8 cellular contexts compared by ENCODE assay signal in genomic region chr1:1397839-1398523, GRCh38. TPM values are rescaled to one million over a fixed set of nuclear protein-coding genes. Genes with fewer than 3 reads are reported as not detected.
DNase-seq lines count a peak whose midpoint lies in the region; ATAC-seq and TF ChIP-seq lines count a peak whose summit lies in the region.

No MANE protein-coding gene starts in this region.

- 47 to 51% methylated on average over 19 of the region's 19 CpGs for WGBS in heart right ventricle, 2 donors
- 47 to 59% methylated on average over 18 to 19 of the region's 19 CpGs for WGBS in upper lobe of left lung, 2 donors

- no peak for TF ChIP-seq POLR2A in upper lobe of left lung (IDR thresholded peaks at IDR 0.05)

- no peaks in the 10 kb centered on the region for H3K27me3 ChIP-seq in heart right ventricle
- H3K27me3 ChIP-seq in upper lobe of left lung: no peaks in the 10 kb centered on the region

- H3K27me3 Mint-ChIP-seq in activated naive CD8-positive, alpha-beta T cell: no peaks in the 10 kb centered on the region

- H3K36me3 ChIP-seq in heart right ventricle: peaks cover 1 to 78% (median 53%) of the 10 kb centered on the region in 9 donors
- H3K36me3 ChIP-seq in upper lobe of left lung: peaks cover 30 to 70% (median 57%) of the 10 kb centered on the region in 4 donors

- no peaks in the 10 kb centered on the region for H3K9me3 ChIP-seq in heart right ventricle
- no peaks in the 10 kb centered on the region for H3K9me3 ChIP-seq in upper lobe of left lung

- peak overlapping the region; percentile 90 for H3K27ac Mint-ChIP-seq in activated naive CD8-positive, alpha-beta T cell

- H3K4me3 Mint-ChIP-seq in activated naive CD8-positive, alpha-beta T cell: peak overlapping the region; percentile 96

- intact Hi-C loops in heart right ventricle (cut with DNase I): loop anchor here in 1 of 10 donors (5.0 kb wide), 1 partner anchor 44 kb away; no protein-coding TSS in a partner anchor
- intact Hi-C loops in cardiac septum (cut with DNase I): loop anchor here (5.0 kb wide), 1 partner anchor 44 kb away; no protein-coding TSS in a partner anchor

- no peak for TF ChIP-seq EP300 in upper lobe of left lung (IDR thresholded peaks at IDR 0.05)

- no peaks in the 10 kb centered on the region for H3K36me3 Mint-ChIP-seq in activated naive CD8-positive, alpha-beta T cell

- H3K27ac ChIP-seq in heart right ventricle (peak overlapping the region in 8 of 10 donors; percentile 87 to 98 (median 94)), upper lobe of left lung (peak overlapping the region in 3 of 4 donors; percentile 90 to 93 (median 93))

- peaks cover 13 to 67% (median 43%) of the 10 kb centered on the region in 9 donors for H3K4me1 ChIP-seq in heart right ventricle
- H3K4me1 ChIP-seq in upper lobe of left lung: peaks cover 24 to 47% (median 27%) of the 10 kb centered on the region in 4 donors

- peaks cover 42% of the 10 kb centered on the region for H3K4me1 Mint-ChIP-seq in activated naive CD8-positive, alpha-beta T cell (ENCODE audit: low read depth)

- ATAC-seq in heart right ventricle (no peak), upper lobe of left lung (ENCODE audit: low FRiP score in 2 of 2) (no peak), HG03457 (IDR thresholded peaks at IDR 0.05; ENCODE audit: unreplicated experiment) (no peak), GM21528 (IDR thresholded peaks at IDR 0.05; ENCODE audit: low FRiP score, unreplicated experiment) (no peak)

- peak overlapping the region; percentile 80 to 100 (median 96) for H3K4me3 ChIP-seq in heart right ventricle
- H3K4me3 ChIP-seq in upper lobe of left lung: peak overlapping the region; percentile 96 to 100 (median 99)

- no peak for TF ChIP-seq CTCF in heart right ventricle (IDR thresholded peaks at IDR 0.05)
- TF ChIP-seq CTCF in upper lobe of left lung (IDR thresholded peaks at IDR 0.05): no peak

- DNase-seq in heart right ventricle (no peak), cardiac septum (ENCODE audit: low spot score) (no peak), kidney tubule cell (ENCODE audit: low spot score) (peak; percentile 25), upper lobe of left lung (peak in 1 of 2 donors; percentile 45), NCI-H2029 treated with DMSO at 0.1 percent for 48 hours (lab: John Stamatoyannopoulos, UW) (no peak)

- H3K9me3 Mint-ChIP-seq in activated naive CD8-positive, alpha-beta T cell (ENCODE audit: low read depth): no peaks in the 10 kb centered on the region

RNA-seq across cellular contexts. Expression of gene CCNL2, which starts 1.2 kb away (rescaled TPM):
- total RNA-seq in heart right ventricle (10 to 100 TPM; 38.5 to 77.5 (median 47.7) TPM), cardiac septum (78.6 TPM), upper lobe of left lung (100 to 1,000 TPM; 131 to 897 (median 216) TPM)
- polyA plus RNA-seq in heart right ventricle: 100 to 1,000 TPM in 1 of 2 donors, 10 to 100 TPM in 1; 57.3 to 243 TPM

RNA-seq across cellular contexts. Expression of gene MRPL20, which starts 9.1 kb away (rescaled TPM):
- 100 to 1,000 TPM; 116 to 162 (median 132) TPM for total RNA-seq in heart right ventricle
- 100 to 1,000 TPM; 124 to 224 TPM for polyA plus RNA-seq in heart right ventricle
- total RNA-seq in cardiac septum: 127 TPM
- 100 to 1,000 TPM in 3 of 6 donors, 10 to 100 TPM in 3; 90.7 to 145 (median 101) TPM for total RNA-seq in upper lobe of left lung

RNA-seq across cellular contexts. Expression of gene AURKAIP1, which starts 23.0 kb away (rescaled TPM):
- 100 to 1,000 TPM; 176 to 251 (median 193) TPM for total RNA-seq in heart right ventricle
- 100 to 1,000 TPM; 376 to 528 TPM for polyA plus RNA-seq in heart right ventricle
- 174 TPM for total RNA-seq in cardiac septum
- total RNA-seq in upper lobe of left lung: 100 to 1,000 TPM in 5 of 6 donors, 10 to 100 TPM in 1; 76.0 to 149 (median 119) TPM

RNA-seq across cellular contexts. Expression of gene ANKRD65, which starts 23.1 kb away (rescaled TPM):
- total RNA-seq in heart right ventricle (1 to 10 TPM in 7 of 10 donors, under 1 TPM in 3; 0.37 to 2.5 (median 1.8) TPM), cardiac septum (1.8 TPM), upper lobe of left lung (10 to 100 TPM; 21.3 to 54.5 (median 34.7) TPM)
- polyA plus RNA-seq in heart right ventricle: 1 to 10 TPM; 1.2 to 3.1 TPM

RNA-seq across cellular contexts. Expression of gene VWA1, which starts 37.5 kb away (rescaled TPM):
- 10 to 100 TPM; 10.8 to 52.8 (median 14.1) TPM for total RNA-seq in heart right ventricle
- polyA plus RNA-seq in heart right ventricle: 10 to 100 TPM; 13.9 to 27.5 TPM
- 35.3 TPM for total RNA-seq in cardiac septum
- 100 to 1,000 TPM in 2 of 6 donors, 10 to 100 TPM in 4; 41.8 to 108 (median 62.5) TPM for total RNA-seq in upper lobe of left lung
